In genomic region chr6:38524436-38525145, GRCh38 we compare ENCODE assay signal across 29 cellular contexts.
DNase-seq lines count a peak whose midpoint lies in the region; ATAC-seq and TF ChIP-seq lines count a peak whose summit lies in the region.
"Had no signal": no experiment of that assay in that cellular context is flagged by ENCODE, and none has a peak within 500 bp of the region (broad histone marks: within the 10 kb centered on the region; RNA-seq: fewer than 3 reads in every experiment).

No MANE protein-coding gene starts in this region.

- peaks cover 33% of the 10 kb centered on the region for H3K9me3 Mint-ChIP-seq in neural progenitor cell
- H3K9me3 Mint-ChIP-seq: natural killer cell had no signal

- H4K20me1 ChIP-seq in neural progenitor cell (ENCODE audit: low read depth) (no peaks in the 10 kb centered on the region), OCI-LY7 (ENCODE audit: insufficient read depth, low read length) (no peaks in the 10 kb centered on the region)
- H4K20me1 ChIP-seq: BLaER1 had no signal

- H3K36me3 Mint-ChIP-seq in neural progenitor cell = peaks cover 12% of the 10 kb centered on the region

- H3K4me2 ChIP-seq in neural progenitor cell (no peak overlapping the region), OCI-LY7 (ENCODE audit: low read length) (no peak overlapping the region)
- H3K4me2 ChIP-seq: BLaER1 had no signal

- CTCF ChIA-PET in OCI-LY7 (lab: Charles Lee; ENCODE audit: unreplicated experiment) = no interaction called here

- no peaks in the 10 kb centered on the region for H3K27me3 ChIP-seq in neural progenitor cell
- H3K27me3 ChIP-seq: BLaER1, breast epithelium, gastrocnemius medialis, suprapubic skin had no signal

- no peaks in the 10 kb centered on the region for H3F3A ChIP-seq in neural progenitor cell (ENCODE audit: low read depth)

- H3K9me3 ChIP-seq in neural progenitor cell (ENCODE audit: low read depth) = no peaks in the 10 kb centered on the region
- no peaks in the 10 kb centered on the region for H3K9me3 ChIP-seq in OCI-LY7 (ENCODE audit: low read length)
- H3K9me3 ChIP-seq: gastrocnemius medialis, suprapubic skin had no signal

- TF ChIP-seq CTCF in epithelial cell of esophagus (IDR thresholded peaks at IDR 0.05; ENCODE audit: insufficient read depth, low read depth, low read length, missing control alignments) = no peak
- no peak for TF ChIP-seq CTCF in neural progenitor cell (IDR thresholded peaks at IDR 0.05)
- no peak for TF ChIP-seq CTCF in OCI-LY7 (conservative IDR thresholded peaks at IDR 0.05; ENCODE audit: low read length)

- H3K4me3 ChIP-seq in epithelial cell of esophagus (ENCODE audit: low read length) (no peak overlapping the region), neural progenitor cell (no peak overlapping the region), OCI-LY7 (ENCODE audit: low read depth, low read length, poor library complexity, severe bottlenecking) (no peak overlapping the region)
- H3K4me3 ChIP-seq: BLaER1, breast epithelium, gastrocnemius medialis, lower lobe of right lung, suprapubic skin had no signal

- no peak overlapping the region for H3K4me3 Mint-ChIP-seq in neural progenitor cell
- H3K4me3 Mint-ChIP-seq: activated CD4-positive, alpha-beta memory T cell treated with anti-CD3 and anti-CD28 coated beads for 36 hours; activated naive CD4-positive, alpha-beta T cell treated with anti-CD3 and anti-CD28 coated beads for 36 hours; natural killer cell; stimulated activated naive B cell treated with anti-CD40 and anti-IgM and Interleukin-4, amounts not matched to agents 10 μg/mL and 1 μg/mL and 100 μg/mL, for 72 hours had no signal

- intact Hi-C loops in OCI-LY7 (cut with micrococcal nuclease; ENCODE audit: unreplicated experiment) = no loop called here

- no peaks in the 10 kb centered on the region for H3K9me2 ChIP-seq in OCI-LY7 (ENCODE audit: insufficient read depth, low read length)

- ATAC-seq in SK-N-SH treated with all-trans-retinoic acid at 6 μM for 48 hours = peak; percentile 31; the same call in 1 of the 3 replicates
- no peak for ATAC-seq in HG02642 (IDR thresholded peaks at IDR 0.05; ENCODE audit: poor library complexity, unreplicated experiment)
- ATAC-seq in GM18520 (IDR thresholded peaks at IDR 0.05; ENCODE audit: unreplicated experiment) = no peak
- ATAC-seq: gastrocnemius medialis; HCT116; lower lobe of right lung; natural killer cell; stimulated activated naive B cell treated with anti-CD40 and anti-IgM and Interleukin-4, amounts not matched to agents 10 μg/mL and 1 μg/mL and 100 μg/mL, for 72 hours had no signal

- H3K36me3 ChIP-seq in neural progenitor cell = no peaks in the 10 kb centered on the region
- H3K36me3 ChIP-seq in OCI-LY7 (ENCODE audit: insufficient read depth, low read length) = no peaks in the 10 kb centered on the region
- H3K36me3 ChIP-seq: breast epithelium, gastrocnemius medialis, lower lobe of right lung, suprapubic skin had no signal

- BruUV-seq in OCI-LY7 (replicated peaks; lab: Mats Ljungman, UMichigan) = no TSS peak

- H3K27ac ChIP-seq in neural progenitor cell (no peak overlapping the region), OCI-LY7 (ENCODE audit: low read depth, low read length, poor library complexity, severe bottlenecking) (no peak overlapping the region)
- H3K27ac ChIP-seq: BLaER1, breast epithelium, gastrocnemius medialis, lower lobe of right lung, suprapubic skin had no signal

- peaks cover 3% of the 10 kb centered on the region for H3K4me1 ChIP-seq in neural progenitor cell
- H3K4me1 ChIP-seq in OCI-LY7 (ENCODE audit: insufficient read depth, low read length, poor library complexity, severe bottlenecking) = no peaks in the 10 kb centered on the region
- H3K4me1 ChIP-seq: BLaER1, breast epithelium, gastrocnemius medialis, lower lobe of right lung, suprapubic skin had no signal

- DNase-seq in HCEC 1CT = peak; percentile 28
- DNase-seq in epithelial cell of esophagus (ENCODE audit: low read depth) = peak; percentile 16
- DNase-seq in neural progenitor cell (ENCODE audit: low spot score) = no peak
- DNase-seq in OCI-LY7 (ENCODE audit: low spot score) = no peak
- DNase-seq in mesenteric fat pad (ENCODE audit: low spot score) = no peak
- DNase-seq: activated CD4-positive, alpha-beta memory T cell treated with anti-CD3 and anti-CD28 coated beads for 36 hours; activated CD4-positive, alpha-beta T cell treated with anti-CD3 and anti-CD28 coated beads for 1 hour; activated CD8-positive, alpha-beta memory T cell treated with anti-CD3 and anti-CD28 coated beads, Interleukin-2, amount 50 U/mL, for 48 hours; activated naive CD4-positive, alpha-beta T cell treated with anti-CD3 and anti-CD28 coated beads for 36 hours; amniotic stem cell; DMS153; effector CD4-positive, alpha-beta T cell; gastrocnemius medialis; kidney glomerular epithelial cell; lower lobe of right lung; natural killer cell; NCI-H1105 treated with DMSO at 0.1 percent for 48 hours; NCI-H187 treated with DMSO at 0.1 percent for 48 hours; NCI-H524 treated with DMSO at 0.1 percent for 48 hours; stimulated activated CD4-positive, alpha-beta T cell treated with anti-CD3 and anti-CD28 coated beads, Interleukin-15, amount 100 ng/mL, for 24 hours; stimulated activated naive B cell treated with anti-CD40 and anti-IgM and Interleukin-4, amounts not matched to agents 10 μg/mL and 1 μg/mL and 100 μg/mL, for 72 hours; T-helper 2 cell had no signal

- H3K27me3 Mint-ChIP-seq in neural progenitor cell (ENCODE audit: insufficient read depth, low read depth) = no peaks in the 10 kb centered on the region
- H3K27me3 Mint-ChIP-seq: activated CD4-positive, alpha-beta memory T cell treated with anti-CD3 and anti-CD28 coated beads for 36 hours; stimulated activated naive B cell treated with anti-CD40 and anti-IgM and Interleukin-4, amounts not matched to agents 10 μg/mL and 1 μg/mL and 100 μg/mL, for 72 hours had no signal

- H3K79me2 ChIP-seq in neural progenitor cell (ENCODE audit: low read depth) (no peaks in the 10 kb centered on the region), OCI-LY7 (ENCODE audit: insufficient read depth, low read depth, low read length) (no peaks in the 10 kb centered on the region)

- peaks cover 6% of the 10 kb centered on the region for H3K4me1 Mint-ChIP-seq in neural progenitor cell

- POLR2A ChIA-PET in OCI-LY7 (lab: Charles Lee) = interaction anchor here (0.6 kb wide), 1 partner anchor 459 kb away, joined by 3 read pairs; no protein-coding TSS in a partner anchor

- no peak overlapping the region for H3K9ac ChIP-seq in neural progenitor cell
- H3K9ac ChIP-seq: BLaER1 had no signal

- peak overlapping the region; percentile 11 for H3K27ac Mint-ChIP-seq in neural progenitor cell
- H3K27ac Mint-ChIP-seq: activated CD4-positive, alpha-beta memory T cell treated with anti-CD3 and anti-CD28 coated beads for 36 hours; activated naive CD4-positive, alpha-beta T cell treated with anti-CD3 and anti-CD28 coated beads for 36 hours; stimulated activated naive B cell treated with anti-CD40 and anti-IgM and Interleukin-4, amounts not matched to agents 10 μg/mL and 1 μg/mL and 100 μg/mL, for 72 hours had no signal

- H2AFZ ChIP-seq in neural progenitor cell (replicated peaks) = no peak overlapping the region
- no peak overlapping the region for H2AFZ ChIP-seq in OCI-LY7 (ENCODE audit: low read length)

TF ChIP-seq in SK-N-SH treated with all-trans-retinoic acid at 6 μM for 48 hours, 23 proteins besides CTCF, POLR2A, EP300 and RAD21:
- TF ChIP-seq SNAI2 (CRISPR knock-in tag; IDR thresholded peaks at IDR 0.05) (no peak), ISL1 (CRISPR knock-in tag; IDR thresholded peaks at IDR 0.05) (no peak), RARB (CRISPR knock-in tag; IDR thresholded peaks at IDR 0.05) (no peak), ZNF565 (CRISPR knock-in tag; conservative IDR thresholded peaks at IDR 0.05; ENCODE audit: low read depth) (no peak), ESRRG (CRISPR knock-in tag; IDR thresholded peaks at IDR 0.05) (no peak), ZC3H10 (CRISPR knock-in tag; IDR thresholded peaks at IDR 0.05) (no peak), ARNTL (CRISPR knock-in tag; IDR thresholded peaks at IDR 0.05; ENCODE audit: borderline replicate concordance, low read depth) (no peak), CREB5 (CRISPR knock-in tag; IDR thresholded peaks at IDR 0.05; ENCODE audit: low read depth) (no peak), OSR1 (CRISPR knock-in tag; IDR thresholded peaks at IDR 0.05) (no peak)

Comparison
In these comparisons a context has a peak if more than half of its experiments do, and no peak if none do; other contexts are left out.
1. DNase-seq: peak in HCEC 1CT (single experiment) and epithelial cell of esophagus (single experiment); none in neural progenitor cell (single experiment), OCI-LY7 (single experiment) and mesenteric fat pad (single experiment).